Comparison of ENCODE assay signal across 1 cellular context in the genomic region with DNA sequence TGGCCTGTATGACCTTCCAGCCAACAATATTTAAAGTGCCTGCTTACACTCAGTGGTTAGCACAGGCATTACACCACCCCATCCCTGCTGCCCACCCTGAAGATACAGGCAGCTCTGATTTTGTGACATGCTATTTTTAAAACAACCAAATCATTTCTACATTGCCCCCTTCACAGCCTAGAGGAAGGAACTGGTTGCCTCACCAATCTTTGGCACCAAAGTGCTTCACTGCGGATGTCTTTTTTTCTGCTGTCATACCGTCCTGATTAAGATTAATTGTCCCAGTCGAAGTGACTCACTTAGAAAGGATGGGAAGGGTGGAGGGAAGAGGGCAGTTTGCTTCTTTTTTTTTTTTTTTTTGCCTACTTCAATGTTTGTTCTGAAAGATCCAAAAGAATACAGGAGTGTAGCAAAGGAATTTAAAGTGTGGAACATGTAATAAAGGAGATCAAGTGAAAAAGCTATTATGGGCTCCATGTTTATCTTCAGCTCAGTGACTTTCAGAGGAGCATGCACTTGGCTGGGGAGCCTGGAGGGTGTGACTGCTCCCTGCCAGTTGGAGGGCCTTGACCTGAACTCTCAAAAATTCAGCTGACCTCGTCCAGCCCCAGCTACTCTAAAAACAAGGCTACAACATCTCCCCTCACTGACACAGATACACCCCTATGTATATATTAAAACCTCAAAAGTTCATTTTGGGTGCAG.
TF ChIP-seq lines count a peak whose summit lies in the region.

No MANE protein-coding gene starts in this region.

TF ChIP-seq in IMR-90, 13 proteins besides CTCF, POLR2A, EP300 and RAD21:
- peak; percentile 54 for TF ChIP-seq FOS (IDR thresholded peaks at IDR 0.05; ENCODE audit: low read depth, low read length)
- TF ChIP-seq, protein P1, sequence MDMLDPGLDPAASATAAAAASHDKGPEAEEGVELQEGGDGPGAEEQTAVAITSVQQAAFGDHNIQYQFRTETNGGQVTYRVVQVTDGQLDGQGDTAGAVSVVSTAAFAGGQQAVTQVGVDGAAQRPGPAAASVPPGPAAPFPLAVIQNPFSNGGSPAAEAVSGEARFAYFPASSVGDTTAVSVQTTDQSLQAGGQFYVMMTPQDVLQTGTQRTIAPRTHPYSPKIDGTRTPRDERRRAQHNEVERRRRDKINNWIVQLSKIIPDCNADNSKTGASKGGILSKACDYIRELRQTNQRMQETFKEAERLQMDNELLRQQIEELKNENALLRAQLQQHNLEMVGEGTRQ (IDR thresholded peaks at IDR 0.05; ENCODE audit: low read depth, low read length), result no peak
- no peak for TF ChIP-seq RCOR1 (IDR thresholded peaks at IDR 0.05; ENCODE audit: insufficient replicate concordance, low read length)
- no peak for TF ChIP-seq NFE2L2 (IDR thresholded peaks at IDR 0.05; ENCODE audit: low read depth, low read length)
- TF ChIP-seq MAZ (IDR thresholded peaks at IDR 0.05; ENCODE audit: borderline replicate concordance, low read depth, low read length), result peak; percentile 17; the same call in 1 of the 2 replicates
- TF ChIP-seq MXI1 (IDR thresholded peaks at IDR 0.05; ENCODE audit: borderline replicate concordance, low read depth, low read length), result no peak
- peak; percentile 75 for TF ChIP-seq CEBPB (IDR thresholded peaks at IDR 0.05; ENCODE audit: low read depth, low read length)
- TF ChIP-seq SMC3 (IDR thresholded peaks at IDR 0.05; ENCODE audit: low read depth, low read length), result peak; percentile 4; the same call in 1 of the 2 replicates
- TF ChIP-seq RFX5 (IDR thresholded peaks at IDR 0.05; ENCODE audit: low read depth, low read length), result no peak
- no peak for TF ChIP-seq MAFK (IDR thresholded peaks at IDR 0.05; ENCODE audit: low read depth, low read length)
